1 cellular context compared by ENCODE assay signal in genomic region chr1:180507826-180508724, GRCh38.
TF ChIP-seq lines count a peak whose summit lies in the region.

No MANE protein-coding gene starts in this region.

TF ChIP-seq in K562, 482 proteins besides CTCF, POLR2A, EP300 and RAD21 (continued from another document):
- TF ChIP-seq E2F8 (IDR thresholded peaks at IDR 0.05; ENCODE audit: low read depth, partially characterized antibody) = no peak
- peak in 1 of 2 experiments; percentile 27; a peak in 1 of 4 replicates for TF ChIP-seq HDAC1 (IDR thresholded peaks at IDR 0.05)
- no peak for TF ChIP-seq ARID2 (IDR thresholded peaks at IDR 0.05)
- TF ChIP-seq ZNF740 (CRISPR knock-in tag; IDR thresholded peaks at IDR 0.05) = no peak
- TF ChIP-seq ZNF740 (tag; IDR thresholded peaks at IDR 0.05) = no peak
- TF ChIP-seq ESRRB (CRISPR knock-in tag; IDR thresholded peaks at IDR 0.05; ENCODE audit: borderline replicate concordance) = no peak
- no peak for TF ChIP-seq CREM (IDR thresholded peaks at IDR 0.05; ENCODE audit: low read depth)
- no peak for TF ChIP-seq POLR2AphosphoS5 (IDR thresholded peaks at IDR 0.05; ENCODE audit: control insufficient read depth, insufficient read depth, low read depth, low read length)
- no peak for TF ChIP-seq MBD1 (CRISPR knock-in tag; IDR thresholded peaks at IDR 0.05)
- no peak for TF ChIP-seq ZNF583 (CRISPR knock-in tag; IDR thresholded peaks at IDR 0.05)
- TF ChIP-seq ZNF449 (CRISPR knock-in tag; IDR thresholded peaks at IDR 0.05) = no peak
- peak; percentile 94 for TF ChIP-seq ATF3 (IDR thresholded peaks at IDR 0.05)
- no peak for TF ChIP-seq ATF3 (CRISPR knock-in tag; conservative IDR thresholded peaks at IDR 0.05)
- no peak for TF ChIP-seq ZNF518B (CRISPR knock-in tag; IDR thresholded peaks at IDR 0.05)
- no peak for TF ChIP-seq E2F6 (IDR thresholded peaks at IDR 0.05; ENCODE audit: borderline replicate concordance in 1 of 2, extremely low read depth in 1 of 2, insufficient read depth in 1 of 2, insufficient read length in 1 of 2, low read depth in 1 of 2, low read length in 1 of 2, poor library complexity in 1 of 2, severe bottlenecking in 1 of 2)
- peak; percentile 52; the same call in 1 of the 2 replicates for TF ChIP-seq DPF2 (IDR thresholded peaks at IDR 0.05)
- TF ChIP-seq ZMIZ1 (IDR thresholded peaks at IDR 0.05; ENCODE audit: low read depth in 2 of 2, low read length in 2 of 2) = no peak
- no peak for TF ChIP-seq FOXM1 (IDR thresholded peaks at IDR 0.05; ENCODE audit: low read depth)
- TF ChIP-seq FOXM1 (CRISPR knock-in tag; IDR thresholded peaks at IDR 0.05; ENCODE audit: low read depth) = no peak
- TF ChIP-seq HMBOX1 (IDR thresholded peaks at IDR 0.05) = no peak
- TF ChIP-seq ZSCAN32 (CRISPR knock-in tag; IDR thresholded peaks at IDR 0.05) = no peak
